ENCODE assay signal across 8 cellular contexts in genomic region chr1:78676347-78676982, GRCh38. TPM values are rescaled to one million over a fixed set of nuclear protein-coding genes. Genes with fewer than 3 reads are reported as not detected.
DNase-seq lines count a peak whose midpoint lies in the region; ATAC-seq, FAIRE-seq and TF ChIP-seq lines count a peak whose summit lies in the region.

No MANE protein-coding gene starts in this region.

- H4K20me1 ChIP-seq in GM23248 (ENCODE audit: insufficient read depth), result no peaks in the 10 kb centered on the region

- peak; percentile 98 for FAIRE-seq in pancreas (lab: Jason Lieb, UNC)

- H3K9ac ChIP-seq in GM23248, result no peak overlapping the region

- CTCF ChIA-PET in Caco-2 (lab: Charles Lee), result no interaction called here
- CTCF ChIA-PET in activated CD8-positive, alpha-beta T cell treated with anti-CD3 and anti-CD28 coated beads for 36 hours (lab: Charles Lee), result interaction anchor here (0.7 to 5.1 kb wide), 19 partner anchors 9 to 548 kb away, joined by 3 to 89 read pairs (median 5); partner anchors contain the start of genes IFI44 and IFI44L

- H3K4me1 Mint-ChIP-seq in Caco-2 (ENCODE audit: low read depth, unreplicated experiment), result no peaks in the 10 kb centered on the region
- H3K4me1 Mint-ChIP-seq in activated CD8-positive, alpha-beta T cell treated with anti-CD3 and anti-CD28 coated beads for 36 hours (ENCODE audit: low read depth), result peaks cover 4% of the 10 kb centered on the region

- H3K4me2 ChIP-seq in GM23248 (ENCODE audit: unreplicated experiment), result no peak overlapping the region

- no peaks in the 10 kb centered on the region for H3K27me3 Mint-ChIP-seq in Caco-2 (ENCODE audit: insufficient read depth, unreplicated experiment)
- H3K27me3 Mint-ChIP-seq in activated CD8-positive, alpha-beta T cell treated with anti-CD3 and anti-CD28 coated beads for 36 hours, result peaks cover 4% of the 10 kb centered on the region

- TF ChIP-seq CTCF in Caco-2 (IDR thresholded peaks at IDR 0.05; ENCODE audit: insufficient read depth in 1 of 2, low read depth in 1 of 2, low read length in 1 of 2, severe bottlenecking in 1 of 2, unreplicated experiment in 1 of 2) (peak; percentile 43 to 59), pancreas (IDR thresholded peaks at IDR 0.05) (peak; percentile 72 to 80 (median 75))
- peak; percentile 83 for TF ChIP-seq CTCF in activated CD8-positive, alpha-beta T cell treated with anti-CD3 and anti-CD28 coated beads for 36 hours (IDR thresholded peaks at IDR 0.05)

- H3K36me3 Mint-ChIP-seq in Caco-2 (ENCODE audit: insufficient read depth, unreplicated experiment), result no peaks in the 10 kb centered on the region
- H3K36me3 Mint-ChIP-seq in activated CD8-positive, alpha-beta T cell treated with anti-CD3 and anti-CD28 coated beads for 36 hours (ENCODE audit: low read depth), result no peaks in the 10 kb centered on the region

- ATAC-seq in activated CD8-positive, alpha-beta T cell treated with anti-CD3 and anti-CD28 coated beads for 36 hours, result peak; percentile 34
- ATAC-seq in pancreas (peak in 3 of 4 donors; percentile 77 to 82 (median 78)), GM18498 (IDR thresholded peaks at IDR 0.05; ENCODE audit: unreplicated experiment) (no peak), HG02571 (IDR thresholded peaks at IDR 0.05; ENCODE audit: unreplicated experiment) (no peak)

- no peaks in the 10 kb centered on the region for H3K9me3 Mint-ChIP-seq in Caco-2 (ENCODE audit: unreplicated experiment)
- no peaks in the 10 kb centered on the region for H3K9me3 Mint-ChIP-seq in activated CD8-positive, alpha-beta T cell treated with anti-CD3 and anti-CD28 coated beads for 36 hours

- no peaks in the 10 kb centered on the region for H3K79me2 ChIP-seq in GM23248 (ENCODE audit: insufficient read depth)

- POLR2A ChIA-PET in Caco-2 (lab: Charles Lee), result no interaction called here
- POLR2A ChIA-PET in activated CD8-positive, alpha-beta T cell treated with anti-CD3 and anti-CD28 coated beads for 36 hours (lab: Charles Lee), result interaction anchor here (1.0 kb wide), 1 partner anchor 29 kb away, joined by 3 read pairs; no protein-coding TSS in a partner anchor

- BruUV-seq in Caco-2 (replicated peaks; lab: Mats Ljungman, UMichigan), result no TSS peak

- H3K27me3 ChIP-seq in Caco-2 (replicated peaks; ENCODE audit: control insufficient read depth, insufficient read depth, low read length), result no peaks in the 10 kb centered on the region
- no peaks in the 10 kb centered on the region for H3K27me3 ChIP-seq in GM23248 (replicated peaks; ENCODE audit: insufficient read depth)
- no peaks in the 10 kb centered on the region for H3K27me3 ChIP-seq in pancreas

- H3K4me1 ChIP-seq in Caco-2 (no peaks in the 10 kb centered on the region), GM23248 (ENCODE audit: insufficient read depth) (no peaks in the 10 kb centered on the region), pancreas (no peaks in the 10 kb centered on the region)

- intact Hi-C loops in Caco-2 (cut with micrococcal nuclease; ENCODE audit: unreplicated experiment) (loop anchor here (1.0 to 5.0 kb wide), 2 partner anchors 59 to 529 kb away; no protein-coding TSS in a partner anchor), pancreas (cut with DNase I) (loop anchor here in 2 of 3 donors (10.0 kb wide), 2 partner anchors 52 to 522 kb away; partner anchors contain the start of gene IFI44L (in 1 of the 2))
- intact Hi-C loops in activated CD8-positive, alpha-beta T cell treated with anti-CD3 and anti-CD28 coated beads for 36 hours (cut with micrococcal nuclease), result loop anchor here (1.0 to 10.0 kb wide), 2 partner anchors 59 to 532 kb away; no protein-coding TSS in a partner anchor

- no peaks in the 10 kb centered on the region for H3F3A ChIP-seq in GM23248 (ENCODE audit: insufficient read depth)

- H3K36me3 ChIP-seq in Caco-2 (ENCODE audit: control insufficient read depth, insufficient read depth, low read length) (no peaks in the 10 kb centered on the region), GM23248 (ENCODE audit: low read depth) (no peaks in the 10 kb centered on the region), pancreas (no peaks in the 10 kb centered on the region)

- H3K9me2 ChIP-seq in GM23248 (ENCODE audit: insufficient read depth), result no peaks in the 10 kb centered on the region

- H3K4me3 ChIP-seq in Caco-2 (ENCODE audit: low read depth, low read length), result no peak overlapping the region
- no peak overlapping the region for H3K4me3 ChIP-seq in GM23248
- H3K4me3 ChIP-seq in pancreas, result no peak overlapping the region

- H3K9me3 ChIP-seq in Caco-2 (no peaks in the 10 kb centered on the region), GM23248 (ENCODE audit: low read depth) (no peaks in the 10 kb centered on the region), pancreas (no peaks in the 10 kb centered on the region)

- no peak overlapping the region for H3K27ac ChIP-seq in GM23248
- H3K27ac ChIP-seq in pancreas, result no peak overlapping the region

- no peak overlapping the region for H3K4me3 Mint-ChIP-seq in Caco-2 (ENCODE audit: unreplicated experiment)
- no peak overlapping the region for H3K4me3 Mint-ChIP-seq in activated CD8-positive, alpha-beta T cell treated with anti-CD3 and anti-CD28 coated beads for 36 hours

- WGBS in GM23248 (ENCODE audit: low coverage in 1 of 2, low lambda C conversion rate in 2 of 2, missing lambda C conversion rate in 2 of 2), 2 experiments, result 32 to 33% methylated on average over 9 of the region's 9 CpGs
- 18% methylated on average over 9 of the region's 9 CpGs for WGBS in pancreas, 2 donors

- DNase-seq in Caco-2, result peak in 1 of 2 experiments; percentile 33
- DNase-seq in GM23248, result peak; percentile 76
- DNase-seq in NCI-H460 (ENCODE audit: extremely low read depth, low read depth), result peak; percentile 56
- DNase-seq in activated CD8-positive, alpha-beta T cell treated with anti-CD3 and anti-CD28 coated beads for 36 hours, result peak; percentile 77
- peak; percentile 68 for DNase-seq in fibroblast of the conjunctiva (ENCODE audit: low read depth)
- peak in 3 of 6 donors; percentile 22 to 49 (median 32) for DNase-seq in pancreas

- no peak overlapping the region for H3K27ac Mint-ChIP-seq in Caco-2 (ENCODE audit: unreplicated experiment)
- no peak overlapping the region for H3K27ac Mint-ChIP-seq in activated CD8-positive, alpha-beta T cell treated with anti-CD3 and anti-CD28 coated beads for 36 hours

- in situ Hi-C loops in GM23248 (cut with MboI), result loop anchor here (25.0 kb wide), 1 partner anchor 511 kb away; no protein-coding TSS in a partner anchor

- no peak overlapping the region for H2AFZ ChIP-seq in GM23248

RNA-seq across cellular contexts. Expression of gene IFI44, which starts 26.8 kb away (rescaled TPM):
- total RNA-seq in Caco-2 (2022), result not detected in 2 replicates
- 3.7 and 4.3 TPM in 2 replicates for total RNA-seq in GM23248 (2014; rRNA removed; shearing (Covaris generic))
- polyA plus RNA-seq in GM23248 (2016; fragmentation: Nextera tagmentation; extraction: Ambion mirVana), result 0.86 and 1.3 TPM in 2 replicates
- 16.9 and 17.8 TPM in 2 replicates for total RNA-seq in NCI-H460 (2014; rRNA removed; shearing (Covaris generic))
- 38.0 and 51.5 TPM in 2 replicates for polyA plus RNA-seq in NCI-H460 (2014; cell fraction: nucleus; rRNA removed)
- total RNA-seq in activated CD8-positive, alpha-beta T cell treated with anti-CD3 and anti-CD28 coated beads for 36 hours, result 10 to 100 TPM; 37.2 to 38.4 TPM
- 10 to 100 TPM in 1 of 6 donors, 1 to 10 TPM in 5; 2.5 to 13.9 (median 6.8) TPM for total RNA-seq in pancreas
- 10 to 100 TPM; 14.0 to 17.6 TPM for polyA plus RNA-seq in pancreas

RNA-seq across cellular contexts. Expression of gene IFI44L, which starts 56.2 kb away (rescaled TPM):
- total RNA-seq in Caco-2 (2022) (not detected in 2 replicates), pancreas (1 to 10 TPM in 4 of 6 donors, under 1 TPM in 2; 0.38 to 3.9 (median 1.8) TPM)
- not detected in 2 replicates for total RNA-seq in GM23248 (2014; rRNA removed; shearing (Covaris generic))
- polyA plus RNA-seq in GM23248 (2016; fragmentation: Nextera tagmentation; extraction: Ambion mirVana) (0.23 and 0.47 TPM in 2 replicates), pancreas (1 to 10 TPM; 1.1 TPM)
- total RNA-seq in NCI-H460 (2014; rRNA removed; shearing (Covaris generic)), result 15.7 and 16.1 TPM in 2 replicates
- polyA plus RNA-seq in NCI-H460 (2014; cell fraction: nucleus; rRNA removed), result 37.2 and 52.8 TPM in 2 replicates
- total RNA-seq in activated CD8-positive, alpha-beta T cell treated with anti-CD3 and anti-CD28 coated beads for 36 hours, result 10 to 100 TPM; 22.4 to 22.5 TPM

Comparison
In these comparisons a context has a peak if more than half of its experiments do, and no peak if none do; other contexts are left out.
1. ATAC-seq: peak in activated CD8-positive, alpha-beta T cell treated with anti-CD3 and anti-CD28 coated beads for 36 hours (single experiment) and pancreas (3 of 4); none in GM18498 (single experiment) and HG02571 (single experiment).
2. Peak in every context shown above with its lines, with median percentiles within 50 percentile points of each other: CTCF ChIP-seq.